Comparison of ENCODE assay signal across 14 cellular contexts in the genomic region with DNA sequence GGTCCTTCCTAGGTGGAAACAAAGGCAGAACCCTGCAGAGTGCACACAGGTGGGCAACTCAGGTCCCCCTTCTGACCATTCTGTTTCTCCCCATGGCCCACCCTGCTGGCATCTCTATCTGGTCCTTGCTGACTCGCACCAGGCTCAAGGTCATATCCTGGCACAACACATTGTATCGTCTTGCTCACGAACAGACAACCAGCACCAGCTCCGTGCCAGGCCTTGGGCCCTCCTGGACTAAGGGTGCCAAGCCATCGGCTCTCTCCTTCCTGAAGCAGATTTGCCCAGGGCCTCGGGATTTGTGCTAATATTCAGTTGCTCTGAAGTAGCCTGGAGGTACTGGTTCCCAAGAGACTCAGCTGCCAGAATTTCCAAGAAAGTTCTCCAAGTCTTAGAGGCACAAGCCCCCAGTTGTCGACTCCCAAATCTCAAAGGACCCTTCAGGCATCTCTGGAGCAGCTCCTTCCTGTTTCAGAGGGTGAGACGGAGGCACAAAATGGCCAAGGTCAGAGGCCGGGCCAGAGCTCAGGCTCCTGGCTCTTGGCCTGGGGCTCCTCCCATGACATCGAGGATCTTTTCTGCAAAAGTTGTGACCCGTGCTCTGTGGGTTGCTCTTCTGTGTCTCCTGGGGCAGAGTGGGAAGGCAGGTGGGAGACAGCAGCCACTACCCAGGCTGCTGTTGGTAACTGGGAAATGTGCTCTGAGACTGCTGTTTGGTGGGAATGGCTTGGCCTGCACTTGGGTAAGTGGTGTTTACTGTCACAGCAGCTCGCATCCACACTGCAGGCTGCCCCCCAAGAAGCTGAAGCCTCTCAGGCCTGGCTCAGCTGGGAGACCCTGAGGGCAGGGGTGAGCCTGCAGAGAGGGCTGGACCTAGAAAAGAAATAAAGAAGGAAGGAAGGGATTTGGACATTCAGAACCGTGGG.
DNase-seq lines count a peak whose midpoint lies in the region; ATAC-seq, FAIRE-seq and TF ChIP-seq lines count a peak whose summit lies in the region.
"Had no signal": no experiment of that assay in that cellular context is flagged by ENCODE, and none has a peak within 500 bp of the region (broad histone marks: within the 10 kb centered on the region; RNA-seq: fewer than 3 reads in every experiment).

No MANE protein-coding gene starts in this region.

- H3K56ac ChIP-seq in H1 (replicated peaks; ENCODE audit: insufficient read length, low read depth, low read length) (no peak overlapping the region), mesendoderm (ENCODE audit: low read length) (peak overlapping the region; percentile 49)

- H3K23me2 ChIP-seq in H1 (ENCODE audit: low read depth, low read length): no peaks in the 10 kb centered on the region

- no peaks in the 10 kb centered on the region for H3K79me1 ChIP-seq in H1 (ENCODE audit: low read depth, low read length)
- H3K79me1 ChIP-seq in mesendoderm (ENCODE audit: low read length): no peaks in the 10 kb centered on the region

- H3K9ac ChIP-seq in H1 (replicated peaks in 1 of 4; ENCODE audit: extremely low read depth in 1 of 4, low read depth in 3 of 4, low read length in 3 of 4) (no peak overlapping the region), mesendoderm (ENCODE audit: low read length) (no peak overlapping the region)

- no peak overlapping the region for H3K23ac ChIP-seq in H1 (ENCODE audit: insufficient read length)
- peak overlapping the region; percentile 45 for H3K23ac ChIP-seq in mesendoderm (ENCODE audit: low read length)

- H4K8ac ChIP-seq in H1 (ENCODE audit: extremely low read depth, insufficient read depth, low read length): no peak overlapping the region; the same call in 1 of the 2 replicates
- no peak overlapping the region for H4K8ac ChIP-seq in mesendoderm (ENCODE audit: low read depth, low read length)

- TF ChIP-seq POLR2A in H1 (IDR thresholded peaks at IDR 0.05; ENCODE audit: control extremely low read depth in 1 of 2, low read depth in 2 of 2, low read length in 2 of 2) (no peak), upper lobe of left lung (IDR thresholded peaks at IDR 0.05) (no peak)

- FAIRE-seq in H1 (lab: Jason Lieb, UNC): no peak

- H3K4me1 ChIP-seq in H1 (replicated peaks in 1 of 4; ENCODE audit: control insufficient read depth in 3 of 4, insufficient read depth in 4 of 4, low read length in 3 of 4): peaks cover 0 to 11% (median 7%) of the 10 kb centered on the region in 4 experiments; a peak in 6 of 7 replicates
- no peaks in the 10 kb centered on the region for H3K4me1 ChIP-seq in mesendoderm (ENCODE audit: control insufficient read depth, low read depth, low read length)
- H3K4me1 ChIP-seq in upper lobe of left lung: peaks cover 5 to 23% (median 12%) of the 10 kb centered on the region in 4 donors
- H3K4me1 ChIP-seq: SJSA1 had no signal

- H4K91ac ChIP-seq in H1 (replicated peaks; ENCODE audit: insufficient read length, low read length): no peak overlapping the region

- no peaks in the 10 kb centered on the region for H3K79me2 ChIP-seq in H1 (ENCODE audit: control insufficient read depth in 1 of 2, insufficient read depth in 2 of 2, low read length in 2 of 2)
- no peaks in the 10 kb centered on the region for H3K79me2 ChIP-seq in mesendoderm (ENCODE audit: control insufficient read depth, insufficient read depth, low read length)

- no peak overlapping the region for H3K14ac ChIP-seq in H1 (ENCODE audit: insufficient read length)

- H2BK120ac ChIP-seq in H1 (replicated peaks; ENCODE audit: low read depth, low read length) (no peak overlapping the region), mesendoderm (ENCODE audit: low read depth, low read length) (no peak overlapping the region)

- H3K4ac ChIP-seq in H1 (replicated peaks; ENCODE audit: insufficient read length, low read depth, low read length) (peak overlapping the region; percentile 40), mesendoderm (ENCODE audit: low read depth, low read length) (no peak overlapping the region)

- no peaks in the 10 kb centered on the region; the same call in 1 of the 2 replicates for H3K36me3 ChIP-seq in MG63
- H3K36me3 ChIP-seq in H1 (ENCODE audit: control insufficient read depth in 2 of 4, insufficient read depth in 4 of 4, low read length in 3 of 4): no peaks in the 10 kb centered on the region
- no peaks in the 10 kb centered on the region for H3K36me3 ChIP-seq in mesendoderm (ENCODE audit: control insufficient read depth, insufficient read depth, low read length)
- peaks cover 0 to 57% (median 19%) of the 10 kb centered on the region in 4 donors for H3K36me3 ChIP-seq in upper lobe of left lung

- H3K9me3 ChIP-seq in MG63: no peaks in the 10 kb centered on the region
- no peaks in the 10 kb centered on the region for H3K9me3 ChIP-seq in H1 (ENCODE audit: insufficient read depth in 2 of 2, low read depth in 1 of 2, low read length in 1 of 2)
- no peaks in the 10 kb centered on the region for H3K9me3 ChIP-seq in upper lobe of left lung
- H3K9me3 ChIP-seq: SJSA1 had no signal

- WGBS in H1 (ENCODE audit: extremely low coverage in 1 of 2, insufficient coverage in 1 of 2, insufficient read length in 1 of 2, insufficient replicate concordance in 2 of 2, low coverage in 1 of 2, low lambda C conversion rate in 2 of 2, missing lambda C conversion rate in 1 of 2), 2 experiments: 87% methylated on average over 12 of the region's 13 CpGs; no CpG with 5 or more reads in 1 of the 2 experiments
- no CpG with 5 or more reads among the region's 13 CpGs for WGBS in mesendoderm (ENCODE audit: extremely low coverage, insufficient coverage, low lambda C conversion rate)
- 69 to 76% methylated on average over 6 to 13 of the region's 13 CpGs for WGBS in upper lobe of left lung, 2 donors

- no peak for TF ChIP-seq RAD21 in H1 (IDR thresholded peaks at IDR 0.05 in 1 of 2, conservative IDR thresholded peaks at IDR 0.05 in 1 of 2; ENCODE audit: low read depth in 2 of 2, low read length in 2 of 2)

- DNase-seq in MG63: peak; percentile 35
- DNase-seq in H1 (ENCODE audit: low read depth in 1 of 2, low spot score in 2 of 2): no peak
- no peak for DNase-seq in mesendoderm
- DNase-seq in upper lobe of left lung: no peak
- no peak for DNase-seq in NAMALWA (ENCODE audit: low spot score)
- DNase-seq in foreskin melanocyte: no peak
- DNase-seq: activated CD4-positive, alpha-beta T cell treated with anti-CD3 and anti-CD28 coated beads for 1 hour; AML-193; caudate nucleus; NCI-H1092; stimulated activated naive CD8-positive, alpha-beta T cell treated with anti-CD3 and anti-CD28 coated beads, Interleukin-15, amount 100 ng/mL, for 72 hours had no signal

- H3K4me2 ChIP-seq in H1 (ENCODE audit: insufficient read depth in 1 of 2, low read depth in 2 of 2, low read length in 2 of 2) (no peak overlapping the region), mesendoderm (ENCODE audit: low read length) (no peak overlapping the region)

- POLR2A ChIA-PET in H1 (lab: Charles Lee; ENCODE audit: partially characterized antibody): no interaction called here

- no peak for ATAC-seq in upper lobe of left lung (ENCODE audit: low FRiP score in 2 of 2)
- no peak for ATAC-seq in GM19035 (IDR thresholded peaks at IDR 0.05; ENCODE audit: unreplicated experiment)
- ATAC-seq: stimulated activated naive CD8-positive, alpha-beta T cell treated with anti-CD3 and anti-CD28 coated beads, Interleukin-15, amount 100 ng/mL, for 72 hours had no signal

- no peak for TF ChIP-seq CTCF in H1 (IDR thresholded peaks at IDR 0.05; ENCODE audit: control extremely low read depth in 1 of 3, insufficient read depth in 1 of 3, low read depth in 1 of 3, low read length in 3 of 3)
- TF ChIP-seq CTCF in upper lobe of left lung (IDR thresholded peaks at IDR 0.05): no peak

- 0 out of 2 replicates have a peak overlapping the region, but pooled peaks have one; percentile 46 for H2BK15ac ChIP-seq in H1 (ENCODE audit: low read length)
- no peak overlapping the region for H2BK15ac ChIP-seq in mesendoderm (replicated peaks; ENCODE audit: low read depth)

- H2BK12ac ChIP-seq in H1 (ENCODE audit: low read depth, low read length): peak overlapping the region; percentile 68; the same call in 1 of the 2 replicates

- TF ChIP-seq EP300 in H1 (IDR thresholded peaks at IDR 0.05; ENCODE audit: borderline replicate concordance in 1 of 2, low read depth in 2 of 2, low read length in 2 of 2) (no peak), upper lobe of left lung (IDR thresholded peaks at IDR 0.05) (no peak)

- H3K27ac ChIP-seq in H1 (ENCODE audit: low read depth, low read length): no peak overlapping the region; the same call in 1 of the 2 replicates
- H3K27ac ChIP-seq in mesendoderm (ENCODE audit: low read depth, low read length): no peak overlapping the region
- H3K27ac ChIP-seq in upper lobe of left lung: peak overlapping the region in 3 of 4 donors; percentile 39 to 62 (median 61)
- H3K27ac ChIP-seq: HL-60, SJSA1 had no signal

- no peaks in the 10 kb centered on the region for H3K27me3 ChIP-seq in MG63
- no peaks in the 10 kb centered on the region for H3K27me3 ChIP-seq in H1 (replicated peaks in 1 of 4; ENCODE audit: control insufficient read depth in 3 of 4, extremely low read depth in 1 of 4, insufficient read depth in 3 of 4, low read length in 3 of 4)
- H3K27me3 ChIP-seq in mesendoderm (ENCODE audit: insufficient read depth, low read length, poor library complexity): no peaks in the 10 kb centered on the region
- H3K27me3 ChIP-seq in upper lobe of left lung: no peaks in the 10 kb centered on the region
- H3K27me3 ChIP-seq: SJSA1 had no signal

- no peak overlapping the region for H3K18ac ChIP-seq in H1 (ENCODE audit: extremely low read depth, low read length)
- no peak overlapping the region for H3K18ac ChIP-seq in mesendoderm (ENCODE audit: low read length)

- 0 out of 2 replicates have a peak overlapping the region, but pooled peaks have one; percentile 49 for H2BK5ac ChIP-seq in H1 (ENCODE audit: low read depth, low read length)
- H2BK5ac ChIP-seq in mesendoderm (ENCODE audit: low read length): no peak overlapping the region

- H4K5ac ChIP-seq in H1 (ENCODE audit: insufficient read length, low read depth, low read length): no peak overlapping the region
- no peak overlapping the region for H4K5ac ChIP-seq in mesendoderm (ENCODE audit: low read length)

- CTCF ChIA-PET in H1 (lab: Charles Lee; ENCODE audit: partially characterized antibody): interaction anchor here (0.8 to 16.5 kb wide), 12 partner anchors 7 to 281 kb away, joined by 3 to 272 read pairs (median 6); partner anchors contain the start of gene GRK5

- no peak overlapping the region for H2AK5ac ChIP-seq in H1 (ENCODE audit: low read depth, low read length)
- H2AK5ac ChIP-seq in mesendoderm (ENCODE audit: low read length): no peak overlapping the region

- H4K20me1 ChIP-seq in H1 (replicated peaks in 1 of 2; ENCODE audit: control insufficient read depth in 1 of 2, insufficient read depth in 2 of 2, low read length in 2 of 2): no peaks in the 10 kb centered on the region

- H2AFZ ChIP-seq in H1 (ENCODE audit: low read length): no peak overlapping the region

- H3K4me3 ChIP-seq in MG63: no peak overlapping the region
- no peak overlapping the region for H3K4me3 ChIP-seq in H1 (ENCODE audit: extremely low read depth in 1 of 4, insufficient read depth in 2 of 4, low read depth in 3 of 4, low read length in 4 of 4)
- no peak overlapping the region for H3K4me3 ChIP-seq in mesendoderm (ENCODE audit: low read length)
- no peak overlapping the region for H3K4me3 ChIP-seq in upper lobe of left lung
- H3K4me3 ChIP-seq: SJSA1 had no signal

- H2BK20ac ChIP-seq in H1 (ENCODE audit: low read length): 0 out of 2 replicates have a peak overlapping the region, but pooled peaks have one; percentile 29

Comparison
In these comparisons a context has a peak if more than half of its experiments do, and no peak if none do; other contexts are left out.
1. H3K27ac ChIP-seq: peak in upper lobe of left lung (3 of 4); none in H1 (single experiment) and mesendoderm (single experiment).